ENCODE assay signal across 19 cellular contexts in the genomic region with DNA sequence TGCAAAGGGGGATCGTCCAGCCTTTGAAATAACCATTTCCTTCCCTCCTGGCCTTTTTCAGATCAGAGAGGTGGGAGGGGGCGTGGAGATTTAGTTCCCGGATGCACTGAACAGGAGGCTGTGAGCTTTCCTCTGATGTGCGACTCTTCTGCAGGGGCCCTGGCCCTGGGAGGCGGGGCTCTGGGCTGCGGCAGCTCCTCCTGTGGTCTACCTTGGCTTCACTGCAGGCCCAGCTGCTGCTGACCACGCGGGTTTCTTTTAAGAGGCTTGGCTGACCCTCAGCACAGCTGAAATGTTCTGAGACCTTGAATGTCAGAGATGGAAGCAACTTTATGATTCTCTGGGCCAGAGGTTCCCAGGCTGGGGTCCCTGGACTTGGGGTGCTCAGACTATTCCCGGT. TPM values are rescaled to one million over a fixed set of nuclear protein-coding genes. Genes with fewer than 3 reads are reported as not detected.
A peak's percentile ranks its signal among the peaks of the same experiment; 100 is the strongest.
DNase-seq lines count a peak whose midpoint lies in the region; TF ChIP-seq lines count a peak whose summit lies in the region.
"Had no signal": no experiment of that assay in that cellular context is flagged by ENCODE, and none has a peak within 500 bp of the region (broad histone marks: within the 10 kb centered on the region; RNA-seq: fewer than 3 reads in every experiment).

No MANE protein-coding gene starts in this region.

- no peaks in the 10 kb centered on the region for H3K27me3 Mint-ChIP-seq in nephron (ENCODE audit: low read depth)

- H3K79me2 ChIP-seq in SK-N-SH (ENCODE audit: insufficient read depth): no peaks in the 10 kb centered on the region

- POLR2A ChIA-PET in SK-N-SH (lab: Yijun Ruan, JAX): no interaction called here

- TF ChIP-seq CTCF in WERI-Rb-1 (IDR thresholded peaks at IDR 0.05; ENCODE audit: low read depth, low read length) (peak; percentile 13; the same call in 1 of the 2 replicates), nephron (IDR thresholded peaks at IDR 0.05; ENCODE audit: unreplicated experiment in 3 of 3) (no peak), SK-N-SH (IDR thresholded peaks at IDR 0.05) (no peak)

- no peaks in the 10 kb centered on the region for H3K4me1 ChIP-seq in SK-N-SH (ENCODE audit: control insufficient read depth in 1 of 2, insufficient read depth in 2 of 2, low read depth in 1 of 2, low read length in 1 of 2)

- H3F3A ChIP-seq in SK-N-SH (replicated peaks; ENCODE audit: insufficient read depth): no peaks in the 10 kb centered on the region

- H3K9me3 ChIP-seq in WERI-Rb-1 (ENCODE audit: severe bottlenecking) (no peaks in the 10 kb centered on the region), SK-N-SH (no peaks in the 10 kb centered on the region)
- H3K9me3 ChIP-seq: neutrophil had no signal

- intact Hi-C loops in cardiac septum (cut with DNase I): loop anchor here (2.0 kb wide), 1 partner anchor 82 kb away; no protein-coding TSS in a partner anchor

- no peak overlapping the region for H3K9ac ChIP-seq in SK-N-SH

- H3K27me3 ChIP-seq in WERI-Rb-1 (ENCODE audit: insufficient read depth, low read depth, severe bottlenecking) (no peaks in the 10 kb centered on the region), SK-N-SH (ENCODE audit: insufficient read depth) (no peaks in the 10 kb centered on the region)

- DNase-seq in AG08396 (ENCODE audit: low spot score) (peak; percentile 19), WERI-Rb-1 (peak; percentile 60), cardiac septum (ENCODE audit: low spot score) (peak; percentile 88), SK-N-SH (no peak), T-helper 2 cell (no peak), HPDE6-E6E7 (ENCODE audit: extremely low spot score) (no peak)
- no peak for DNase-seq in activated effector memory CD4-positive, alpha-beta T cell treated with Interleukin-2 at 50 U/mL for 16 hours
- DNase-seq: activated CD4-positive, alpha-beta memory T cell treated with anti-CD3 and anti-CD28 coated beads, Interleukin-2, amount 10 ng/mL, durations not matched to agents 7 days and 5 days; activated naive CD4-positive, alpha-beta T cell treated with Interleukin-2 at 50 U/mL for 16 hours; cortex of kidney; MM.1S; NCI-H2171 treated with DMSO at 0.1 percent for 48 hours; PC-3; stimulated activated CD4-positive, alpha-beta T cell treated with anti-CD3 and anti-CD28 coated beads, Interleukin-15, amount 100 ng/mL, for 24 hours; stimulated activated CD8-positive, alpha-beta memory T cell treated with anti-CD3 and anti-CD28 coated beads, Interleukin-4, amount 100 ng/mL, for 48 hours had no signal

- TF ChIP-seq RAD21 in SK-N-SH (IDR thresholded peaks at IDR 0.05; ENCODE audit: low read length): no peak

- H3K4me3 ChIP-seq in WERI-Rb-1 (ENCODE audit: low read depth, low read length) (no peak overlapping the region), SK-N-SH (ENCODE audit: low read depth in 2 of 2, low read length in 1 of 2) (no peak overlapping the region)

- peaks cover 45% of the 10 kb centered on the region for H3K4me1 Mint-ChIP-seq in nephron
- H3K4me1 Mint-ChIP-seq: activated CD4-positive, alpha-beta memory T cell treated with anti-CD3 and anti-CD28 coated beads, Interleukin-2, amount 10 ng/mL, durations not matched to agents 7 days and 5 days had no signal

- H2AFZ ChIP-seq in SK-N-SH (ENCODE audit: low read depth): no peak overlapping the region

- no peaks in the 10 kb centered on the region for H3K36me3 Mint-ChIP-seq in nephron (ENCODE audit: low read depth)

- CTCF ChIA-PET in SK-N-SH (lab: Yijun Ruan, JAX): interaction anchor here (1.0 kb wide), 1 partner anchor 82 kb away, joined by 3 read pairs; no protein-coding TSS in a partner anchor

- 74% methylated on average over 8 of the region's 9 CpGs for WGBS in SK-N-SH (ENCODE audit: low lambda C conversion rate)

- no peak overlapping the region for H3K4me2 ChIP-seq in SK-N-SH

- H3K4me3 Mint-ChIP-seq in nephron: no peak overlapping the region
- H3K4me3 Mint-ChIP-seq: activated CD4-positive, alpha-beta memory T cell treated with anti-CD3 and anti-CD28 coated beads, Interleukin-2, amount 10 ng/mL, durations not matched to agents 7 days and 5 days; T-helper 1 cell treated with Interleukin-12 subunit alpha and Interleukin-12 subunit beta and Interleukin-4 antibody, amounts not matched to agents 30 μg/mL and 1 μg/mL, for 36 hours had no signal

- H3K27ac ChIP-seq in WERI-Rb-1 (no peak overlapping the region), SK-N-SH (ENCODE audit: low read depth in 2 of 2, low read length in 1 of 2) (no peak overlapping the region)
- H3K27ac ChIP-seq: HL-60, neutrophil had no signal

- TF ChIP-seq EP300 in SK-N-SH (IDR thresholded peaks at IDR 0.05; ENCODE audit: borderline replicate concordance in 1 of 2, low read depth in 1 of 2, low read length in 1 of 2): no peak

- H3K36me3 ChIP-seq in WERI-Rb-1: no peaks in the 10 kb centered on the region
- no peaks in the 10 kb centered on the region for H3K36me3 ChIP-seq in SK-N-SH (replicated peaks in 1 of 2; ENCODE audit: control insufficient read depth in 1 of 2, insufficient read depth in 2 of 2, low read length in 1 of 2)
- H3K36me3 ChIP-seq: neutrophil had no signal

- H3K9me3 Mint-ChIP-seq in nephron: no peaks in the 10 kb centered on the region
- H3K9me3 Mint-ChIP-seq: activated CD4-positive, alpha-beta memory T cell treated with anti-CD3 and anti-CD28 coated beads, Interleukin-2, amount 10 ng/mL, durations not matched to agents 7 days and 5 days; T-helper 1 cell treated with Interleukin-12 subunit alpha and Interleukin-12 subunit beta and Interleukin-4 antibody, amounts not matched to agents 30 μg/mL and 1 μg/mL, for 36 hours had no signal

- no peaks in the 10 kb centered on the region for H4K20me1 ChIP-seq in SK-N-SH (ENCODE audit: insufficient read depth)

- H3K27ac Mint-ChIP-seq in nephron: peak overlapping the region; percentile 44 to 71 (median 70)
- H3K27ac Mint-ChIP-seq: activated CD4-positive, alpha-beta memory T cell treated with anti-CD3 and anti-CD28 coated beads, Interleukin-2, amount 10 ng/mL, durations not matched to agents 7 days and 5 days; T-helper 1 cell treated with Interleukin-12 subunit alpha and Interleukin-12 subunit beta and Interleukin-4 antibody, amounts not matched to agents 30 μg/mL and 1 μg/mL, for 36 hours had no signal

- no peaks in the 10 kb centered on the region for H3K9me2 ChIP-seq in SK-N-SH

TF ChIP-seq in SK-N-SH, 30 proteins besides CTCF, POLR2A, EP300 and RAD21 (continues in another document):
- TF ChIP-seq RXRA (IDR thresholded peaks at IDR 0.05; ENCODE audit: borderline replicate concordance, low read depth): no peak
- TF ChIP-seq CHD2 (IDR thresholded peaks at IDR 0.05; ENCODE audit: low read length, partially characterized antibody): no peak
- no peak for TF ChIP-seq USF1 (IDR thresholded peaks at IDR 0.05; ENCODE audit: borderline replicate concordance, low read depth)
- no peak for TF ChIP-seq TEAD4 (IDR thresholded peaks at IDR 0.05; ENCODE audit: borderline replicate concordance, insufficient read depth)
- TF ChIP-seq MEF2A (IDR thresholded peaks at IDR 0.05; ENCODE audit: borderline replicate concordance, low read depth): no peak
- TF ChIP-seq ELF1 (IDR thresholded peaks at IDR 0.05): no peak
- TF ChIP-seq YY1 (IDR thresholded peaks at IDR 0.05; ENCODE audit: low read depth): no peak
- TF ChIP-seq, protein P1, sequence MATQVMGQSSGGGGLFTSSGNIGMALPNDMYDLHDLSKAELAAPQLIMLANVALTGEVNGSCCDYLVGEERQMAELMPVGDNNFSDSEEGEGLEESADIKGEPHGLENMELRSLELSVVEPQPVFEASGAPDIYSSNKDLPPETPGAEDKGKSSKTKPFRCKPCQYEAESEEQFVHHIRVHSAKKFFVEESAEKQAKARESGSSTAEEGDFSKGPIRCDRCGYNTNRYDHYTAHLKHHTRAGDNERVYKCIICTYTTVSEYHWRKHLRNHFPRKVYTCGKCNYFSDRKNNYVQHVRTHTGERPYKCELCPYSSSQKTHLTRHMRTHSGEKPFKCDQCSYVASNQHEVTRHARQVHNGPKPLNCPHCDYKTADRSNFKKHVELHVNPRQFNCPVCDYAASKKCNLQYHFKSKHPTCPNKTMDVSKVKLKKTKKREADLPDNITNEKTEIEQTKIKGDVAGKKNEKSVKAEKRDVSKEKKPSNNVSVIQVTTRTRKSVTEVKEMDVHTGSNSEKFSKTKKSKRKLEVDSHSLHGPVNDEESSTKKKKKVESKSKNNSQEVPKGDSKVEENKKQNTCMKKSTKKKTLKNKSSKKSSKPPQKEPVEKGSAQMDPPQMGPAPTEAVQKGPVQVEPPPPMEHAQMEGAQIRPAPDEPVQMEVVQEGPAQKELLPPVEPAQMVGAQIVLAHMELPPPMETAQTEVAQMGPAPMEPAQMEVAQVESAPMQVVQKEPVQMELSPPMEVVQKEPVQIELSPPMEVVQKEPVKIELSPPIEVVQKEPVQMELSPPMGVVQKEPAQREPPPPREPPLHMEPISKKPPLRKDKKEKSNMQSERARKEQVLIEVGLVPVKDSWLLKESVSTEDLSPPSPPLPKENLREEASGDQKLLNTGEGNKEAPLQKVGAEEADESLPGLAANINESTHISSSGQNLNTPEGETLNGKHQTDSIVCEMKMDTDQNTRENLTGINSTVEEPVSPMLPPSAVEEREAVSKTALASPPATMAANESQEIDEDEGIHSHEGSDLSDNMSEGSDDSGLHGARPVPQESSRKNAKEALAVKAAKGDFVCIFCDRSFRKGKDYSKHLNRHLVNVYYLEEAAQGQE (IDR thresholded peaks at IDR 0.05; ENCODE audit: low read depth, low read length): no peak

RNA-seq across cellular contexts. Expression of gene COL15A1, which starts 27.0 kb away (rescaled TPM):
- total RNA-seq in cardiac septum: 49.4 TPM
- 0.76 and 0.84 TPM in 2 replicates for polyA plus RNA-seq in SK-N-SH (2012; rRNA removed)
- 0.55 and 0.72 TPM in 2 replicates for polyA plus RNA-seq in SK-N-SH (2012; cell fraction: cytosol; rRNA removed)
- 1.3 and 2.5 TPM in 2 replicates for polyA plus RNA-seq in SK-N-SH (2012; cell fraction: nucleus; rRNA removed)

Comparison
In these comparisons a context has a peak if more than half of its experiments do, and no peak if none do; other contexts are left out.
1. DNase-seq: peak in AG08396 (single experiment), WERI-Rb-1 (single experiment) and cardiac septum (single experiment); none in SK-N-SH (single experiment), activated effector memory CD4-positive, alpha-beta T cell treated with Interleukin-2 at 50 U/mL for 16 hours (single experiment), T-helper 2 cell (0 of 5) and HPDE6-E6E7 (single experiment).